10 cellular contexts compared by ENCODE assay signal in genomic region chr19:50341091-50341564, GRCh38. TPM values are rescaled to one million over a fixed set of nuclear protein-coding genes. Genes with fewer than 3 reads are reported as not detected.
DNase-seq lines count a peak whose midpoint lies in the region; ATAC-seq, FAIRE-seq and TF ChIP-seq lines count a peak whose summit lies in the region.
"Had no signal": no experiment of that assay in that cellular context is flagged by ENCODE, and none has a peak within 500 bp of the region (broad histone marks: within the 10 kb centered on the region; RNA-seq: fewer than 3 reads in every experiment).

No MANE protein-coding gene starts in this region.

- TF ChIP-seq POLR2A in GM12891 (IDR thresholded peaks at IDR 0.05; ENCODE audit: low read depth, low read length), result no peak; the same call in 1 of the 2 replicates

- no peak for TF ChIP-seq CTCF in GM20000 (IDR thresholded peaks at IDR 0.05; ENCODE audit: extremely low read depth, missing control alignments)

- FAIRE-seq in GM12891 (lab: Jason Lieb, UNC), result peak; percentile 92

- ATAC-seq in HG03460 (IDR thresholded peaks at IDR 0.05; ENCODE audit: unreplicated experiment) (peak; percentile 61), esophagus mucosa (peak; percentile 43)

- DNase-seq in GM12891 (ENCODE audit: insufficient read length, low spot score) (no peak), GM20000 (ENCODE audit: low spot score) (peak; percentile 52), EL (no peak), NCI-H226 (no peak), HuH-7.5 (ENCODE audit: low spot score) (no peak)
- DNase-seq in stimulated activated CD4-positive, alpha-beta T cell treated with anti-CD3 and anti-CD28 coated beads, Interleukin-12 subunit alpha, Interleukin-12 subunit beta, amount 100 ng/mL, for 4 hours, result no peak
- DNase-seq: NCI-H1930, stomach had no signal

TF ChIP-seq in GM12891, 5 proteins besides CTCF, POLR2A, EP300 and RAD21:
- TF ChIP-seq TAF1 (IDR thresholded peaks at IDR 0.05; ENCODE audit: low read depth, low read length), result no peak
- peak; percentile 79 for TF ChIP-seq SPI1 (IDR thresholded peaks at IDR 0.05; ENCODE audit: low read depth, low read length)
- TF ChIP-seq POU2F2 (IDR thresholded peaks at IDR 0.05; ENCODE audit: low read depth, low read length), result peak; percentile 29; the same call in 1 of the 2 replicates
- TF ChIP-seq PAX5 (IDR thresholded peaks at IDR 0.05; ENCODE audit: insufficient read depth, low read length, severe bottlenecking), result peak; percentile 42
- no peak; the same call in 1 of the 2 replicates for TF ChIP-seq POLR2AphosphoS5 (IDR thresholded peaks at IDR 0.05; ENCODE audit: low read depth, low read length)

RNA-seq across cellular contexts. Expression of gene KCNC3, which starts 12.0 kb away (rescaled TPM):
- polyA plus RNA-seq in GM12891 (2012; ENCODE audit: low read depth, missing spikeins), result 2.3 TPM
- 0.48 TPM for total RNA-seq in esophagus mucosa

RNA-seq across cellular contexts. Expression of gene NAPSA, which starts 24.3 kb away (rescaled TPM):
- polyA plus RNA-seq in GM12891 (2012; ENCODE audit: low read depth, missing spikeins), result 21.5 TPM
- total RNA-seq in esophagus mucosa, result 0.40 TPM

RNA-seq across cellular contexts. Expression of gene NR1H2, which starts 35.1 kb away (rescaled TPM):
- polyA plus RNA-seq in GM12891 (2012; ENCODE audit: low read depth, missing spikeins), result 33.6 TPM
- total RNA-seq in esophagus mucosa, result 33.4 TPM

RNA-seq across cellular contexts. Expression of gene POLD1, which starts 43.0 kb away (rescaled TPM):
- polyA plus RNA-seq in GM12891 (2012; ENCODE audit: low read depth, missing spikeins), result 63.4 TPM
- 24.3 TPM for total RNA-seq in esophagus mucosa
